In genomic region chr3:148319161-148319915, GRCh38 we compare ENCODE assay signal across 9 cellular contexts.
DNase-seq lines count a peak whose midpoint lies in the region; ATAC-seq and TF ChIP-seq lines count a peak whose summit lies in the region.
"Had no signal": no experiment of that assay in that cellular context is flagged by ENCODE, and none has a peak within 500 bp of the region (broad histone marks: within the 10 kb centered on the region; RNA-seq: fewer than 3 reads in every experiment).

No MANE protein-coding gene starts in this region.

- 0 out of 2 replicates have a peak, but pooled peaks cover 3% of the 10 kb centered on the region for H3K9me3 Mint-ChIP-seq in WTC11

- no peaks in the 10 kb centered on the region for H3K36me3 ChIP-seq in stomach
- H3K36me3 ChIP-seq: neutrophil had no signal

- H3K27me3 Mint-ChIP-seq in WTC11 (ENCODE audit: low read depth), result no peaks in the 10 kb centered on the region; the same call in 1 of the 2 replicates

- peak; percentile 64 for DNase-seq in NB4 (ENCODE audit: low read depth)
- peak; percentile 75 for DNase-seq in fibroblast of the aortic adventitia (ENCODE audit: low read depth)
- no peak for DNase-seq in stomach
- DNase-seq in WTC11 (ENCODE audit: low spot score), result no peak
- no peak for DNase-seq in HT-29 (ENCODE audit: low spot score)
- DNase-seq in cerebellar nuclear complex (lab: John Stamatoyannopoulos, UW), result no peak

- no peaks in the 10 kb centered on the region for H3K4me1 Mint-ChIP-seq in WTC11

- WGBS in stomach, 5 donors, result 49 to 72% (median 59%) methylated on average over 7 of the region's 7 CpGs

- H3K27me3 ChIP-seq in stomach, result no peaks in the 10 kb centered on the region
- H3K27me3 ChIP-seq: neutrophil had no signal

- no peak for TF ChIP-seq POLR2A in NB4 (IDR thresholded peaks at IDR 0.05; ENCODE audit: extremely low read depth, insufficient read length)
- TF ChIP-seq POLR2A in stomach (IDR thresholded peaks at IDR 0.05), result no peak

- H3K4me3 ChIP-seq in NB4 (ENCODE audit: low read depth, low read length), result no peak overlapping the region
- no peak overlapping the region for H3K4me3 ChIP-seq in fibroblast of the aortic adventitia (ENCODE audit: low read depth, low read length)
- no peak overlapping the region for H3K4me3 ChIP-seq in stomach

- no peaks in the 10 kb centered on the region for H3K4me1 ChIP-seq in stomach

- TF ChIP-seq CTCF in NB4 (IDR thresholded peaks at IDR 0.05; ENCODE audit: low read depth, low read length) (no peak), fibroblast of the aortic adventitia (IDR thresholded peaks at IDR 0.05; ENCODE audit: insufficient read depth, low read length) (no peak), stomach (IDR thresholded peaks at IDR 0.05) (no peak), WTC11 (IDR thresholded peaks at IDR 0.05) (no peak)

- TF ChIP-seq EP300 in stomach (IDR thresholded peaks at IDR 0.05), result no peak

- no peaks in the 10 kb centered on the region for H3K9me3 ChIP-seq in stomach
- H3K9me3 ChIP-seq: neutrophil had no signal

- no peak overlapping the region for H3K27ac ChIP-seq in stomach
- H3K27ac ChIP-seq: neutrophil had no signal

- POLR2A ChIA-PET in WTC11 (lab: Charles Lee), result no interaction called here

- intact Hi-C loops in stomach (cut with DNase I; ENCODE audit: low total_unique reads), result no loop called here

- CTCF ChIA-PET in WTC11 (lab: Charles Lee), result no interaction called here

- no peak overlapping the region for H3K4me3 Mint-ChIP-seq in WTC11

- no peaks in the 10 kb centered on the region for H3K36me3 Mint-ChIP-seq in WTC11

- ATAC-seq in GM18870 (IDR thresholded peaks at IDR 0.05; ENCODE audit: unreplicated experiment), result peak; percentile 97
- peak; percentile 93 for ATAC-seq in HG02623 (IDR thresholded peaks at IDR 0.05; ENCODE audit: unreplicated experiment)
- ATAC-seq in WTC11, result no peak

- H3K27ac Mint-ChIP-seq in WTC11, result no peak overlapping the region

TF ChIP-seq in WTC11, 78 proteins besides CTCF, POLR2A, EP300 and RAD21:
- no peak for TF ChIP-seq TP53 (CRISPR knock-in tag; IDR thresholded peaks at IDR 0.05)
- TF ChIP-seq ZSCAN18 (CRISPR knock-in tag; IDR thresholded peaks at IDR 0.05), result no peak
- TF ChIP-seq KAT7 (CRISPR knock-in tag; IDR thresholded peaks at IDR 0.05; ENCODE audit: borderline replicate concordance), result no peak
- no peak for TF ChIP-seq ZNF423 (CRISPR knock-in tag; IDR thresholded peaks at IDR 0.05)
- no peak for TF ChIP-seq TCF7 (CRISPR knock-in tag; IDR thresholded peaks at IDR 0.05; ENCODE audit: low read depth)
- TF ChIP-seq FOXP1 (CRISPR knock-in tag; IDR thresholded peaks at IDR 0.05; ENCODE audit: borderline replicate concordance), result no peak
- TF ChIP-seq NR3C1 (CRISPR knock-in tag; conservative IDR thresholded peaks at IDR 0.05; ENCODE audit: low read depth), result no peak

Comparison
In these comparisons a context has a peak if more than half of its experiments do, and no peak if none do; other contexts are left out.
1. DNase-seq: peak in NB4 (single experiment) and fibroblast of the aortic adventitia (single experiment); none in stomach (single experiment), WTC11 (single experiment), HT-29 (single experiment) and cerebellar nuclear complex (0 of 2).